Comparison of ENCODE assay signal across 15 cellular contexts in the genomic region with DNA sequence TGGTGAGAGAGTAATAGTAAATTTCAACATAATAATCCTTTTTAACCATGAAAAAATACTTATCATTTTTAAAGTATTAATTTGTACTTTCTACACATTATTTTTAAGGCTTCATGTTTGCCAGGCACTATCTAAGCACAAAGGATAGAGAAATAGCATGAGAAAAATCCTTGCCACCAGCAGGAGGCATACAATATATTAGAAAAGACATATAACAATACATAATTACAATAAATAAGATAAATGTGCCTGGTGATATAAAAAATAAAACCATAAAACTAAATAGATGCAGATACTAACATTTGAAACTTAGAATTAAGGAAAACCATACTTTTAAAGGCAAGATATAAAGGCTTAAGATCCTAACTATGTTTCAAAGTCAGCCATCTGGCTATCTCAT.
DNase-seq lines count a peak whose midpoint lies in the region; ATAC-seq, FAIRE-seq and TF ChIP-seq lines count a peak whose summit lies in the region.
"Had no signal": no experiment of that assay in that cellular context is flagged by ENCODE, and none has a peak within 500 bp of the region (broad histone marks: within the 10 kb centered on the region; RNA-seq: fewer than 3 reads in every experiment).

No MANE protein-coding gene starts in this region.

- no peaks in the 10 kb centered on the region for H4K20me1 ChIP-seq in OCI-LY7 (ENCODE audit: insufficient read depth, low read length)

- H3K36me3 Mint-ChIP-seq in progenitor cell of endocrine pancreas (ENCODE audit: insufficient read depth), result no peaks in the 10 kb centered on the region
- H3K36me3 Mint-ChIP-seq in activated naive CD8-positive, alpha-beta T cell treated with anti-CD3 and anti-CD28 coated beads, Interleukin-2, amount 50 U/mL, for 24 hours (ENCODE audit: low read depth), result no peaks in the 10 kb centered on the region

- H3K4me1 ChIP-seq in OCI-LY7 (ENCODE audit: insufficient read depth, low read length, poor library complexity, severe bottlenecking), result no peaks in the 10 kb centered on the region

- H3K79me2 ChIP-seq in OCI-LY7 (ENCODE audit: insufficient read depth, low read depth, low read length), result no peaks in the 10 kb centered on the region

- H3K4me3 Mint-ChIP-seq in progenitor cell of endocrine pancreas (ENCODE audit: low read depth), result no peak overlapping the region
- H3K4me3 Mint-ChIP-seq in activated naive CD8-positive, alpha-beta T cell treated with anti-CD3 and anti-CD28 coated beads, Interleukin-2, amount 50 U/mL, for 24 hours, result no peak overlapping the region
- H3K4me3 Mint-ChIP-seq: GM23338 had no signal

- no TSS peak for BruUV-seq in OCI-LY7 (replicated peaks; lab: Mats Ljungman, UMichigan)

- POLR2A ChIA-PET in OCI-LY7 (lab: Charles Lee), result interaction anchor here (0.6 to 1.2 kb wide), 3 partner anchors 9 to 48 kb away, joined by 3 to 6 read pairs (median 4); no protein-coding TSS in a partner anchor

- H3K27ac ChIP-seq in OCI-LY7 (ENCODE audit: low read depth, low read length, poor library complexity, severe bottlenecking), result no peak overlapping the region
- H3K27ac ChIP-seq: HL-60 had no signal

- no peaks in the 10 kb centered on the region for H3K36me3 ChIP-seq in OCI-LY7 (ENCODE audit: insufficient read depth, low read length)

- H3K4me3 ChIP-seq in OCI-LY7 (ENCODE audit: low read depth, low read length, poor library complexity, severe bottlenecking), result no peak overlapping the region
- H3K4me3 ChIP-seq in choroid plexus epithelial cell (ENCODE audit: low read depth, low read length), result no peak overlapping the region
- H3K4me3 ChIP-seq: GM23338 had no signal

- DNase-seq in D721Med (ENCODE audit: insufficient read length, low spot score) (no peak), OCI-LY7 (ENCODE audit: low spot score) (no peak), choroid plexus epithelial cell (ENCODE audit: low read depth) (peak; percentile 47), progenitor cell of endocrine pancreas (ENCODE audit: low spot score, unreplicated experiment) (no peak), NCI-H510A (lab: John Stamatoyannopoulos, UW) (no peak)
- DNase-seq in activated naive CD8-positive, alpha-beta T cell treated with anti-CD3 and anti-CD28 coated beads, Interleukin-2, amount 50 U/mL, for 24 hours, result no peak
- DNase-seq: DMS153, NCI-H1092, NCI-H2107, NCI-H226 had no signal

- H3K9me2 ChIP-seq in OCI-LY7 (ENCODE audit: insufficient read depth, low read length), result no peaks in the 10 kb centered on the region

- no peak for FAIRE-seq in D721Med (lab: Jason Lieb, UNC)
- FAIRE-seq: GM19239 had no signal

- ATAC-seq in activated naive CD8-positive, alpha-beta T cell treated with anti-CD3 and anti-CD28 coated beads, Interleukin-2, amount 50 U/mL, for 24 hours, result no peak
- ATAC-seq in HG02885 (IDR thresholded peaks at IDR 0.05; ENCODE audit: poor library complexity, unreplicated experiment), result no peak
- ATAC-seq: Panc1 had no signal

- intact Hi-C loops in OCI-LY7 (cut with micrococcal nuclease; ENCODE audit: unreplicated experiment), result loop anchor here (5.0 kb wide), 1 partner anchor 55 kb away; no protein-coding TSS in a partner anchor

- H3K27me3 Mint-ChIP-seq in progenitor cell of endocrine pancreas, result no peaks in the 10 kb centered on the region
- H3K27me3 Mint-ChIP-seq in activated naive CD8-positive, alpha-beta T cell treated with anti-CD3 and anti-CD28 coated beads, Interleukin-2, amount 50 U/mL, for 24 hours, result no peaks in the 10 kb centered on the region

- no peak overlapping the region for H3K27ac Mint-ChIP-seq in progenitor cell of endocrine pancreas
- no peak overlapping the region for H3K27ac Mint-ChIP-seq in activated naive CD8-positive, alpha-beta T cell treated with anti-CD3 and anti-CD28 coated beads, Interleukin-2, amount 50 U/mL, for 24 hours
- H3K27ac Mint-ChIP-seq: GM23338 had no signal

- CTCF ChIA-PET in OCI-LY7 (lab: Charles Lee; ENCODE audit: unreplicated experiment), result no interaction called here

- H3K4me2 ChIP-seq in OCI-LY7 (ENCODE audit: low read length), result no peak overlapping the region
- H3K4me2 ChIP-seq: GM23338 had no signal

- no peaks in the 10 kb centered on the region for H3K9me3 ChIP-seq in OCI-LY7 (ENCODE audit: low read length)

- no peak overlapping the region for H2AFZ ChIP-seq in OCI-LY7 (ENCODE audit: low read length)

- no peaks in the 10 kb centered on the region for H3K4me1 Mint-ChIP-seq in progenitor cell of endocrine pancreas (ENCODE audit: low read depth)
- H3K4me1 Mint-ChIP-seq in activated naive CD8-positive, alpha-beta T cell treated with anti-CD3 and anti-CD28 coated beads, Interleukin-2, amount 50 U/mL, for 24 hours, result no peaks in the 10 kb centered on the region
- H3K4me1 Mint-ChIP-seq: GM23338 had no signal

- H3K9me3 Mint-ChIP-seq in progenitor cell of endocrine pancreas (ENCODE audit: low read depth), result no peaks in the 10 kb centered on the region
- H3K9me3 Mint-ChIP-seq in activated naive CD8-positive, alpha-beta T cell treated with anti-CD3 and anti-CD28 coated beads, Interleukin-2, amount 50 U/mL, for 24 hours, result no peaks in the 10 kb centered on the region
- H3K9me3 Mint-ChIP-seq: GM23338 had no signal

- peak; percentile 20 for TF ChIP-seq CTCF in D721Med (IDR thresholded peaks at IDR 0.05; ENCODE audit: insufficient read depth, missing control alignments)
- peak; percentile 68 for TF ChIP-seq CTCF in OCI-LY7 (conservative IDR thresholded peaks at IDR 0.05; ENCODE audit: low read length)
- TF ChIP-seq CTCF in choroid plexus epithelial cell (conservative IDR thresholded peaks at IDR 0.05; ENCODE audit: low read depth, low read length), result peak; percentile 46
- peak; percentile 17 for TF ChIP-seq CTCF in progenitor cell of endocrine pancreas (IDR thresholded peaks at IDR 0.05; ENCODE audit: unreplicated experiment)

Comparison
In these comparisons a context has a peak if more than half of its experiments do, and no peak if none do; other contexts are left out.
1. CTCF ChIP-seq: peak in every context shown above with its lines; median percentile 68 in OCI-LY7; 46 in choroid plexus epithelial cell; 20 in D721Med; 17 in progenitor cell of endocrine pancreas.